In the genomic region with DNA sequence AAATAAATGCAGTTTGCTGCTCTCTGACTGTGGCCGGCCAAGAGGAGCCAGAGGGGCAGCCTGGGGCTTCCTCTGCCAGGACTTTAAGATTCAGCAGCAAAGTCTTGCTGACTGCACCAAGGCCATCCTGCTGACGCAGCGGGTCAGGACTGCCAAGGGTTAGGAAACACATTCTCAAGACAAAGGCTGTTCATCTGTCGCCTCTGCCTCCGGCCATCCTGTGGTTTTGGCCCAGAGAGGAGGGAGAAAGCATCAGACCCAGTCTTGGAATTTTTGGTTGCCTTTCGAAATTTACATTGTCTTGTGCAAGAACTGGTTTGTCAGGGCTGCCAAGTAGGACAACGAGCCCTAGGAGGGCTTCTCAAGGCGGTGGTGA, we compare ENCODE assay signal across 11 cellular contexts. TPM values are rescaled to one million over a fixed set of nuclear protein-coding genes. Genes with fewer than 3 reads are reported as not detected.
A peak's percentile ranks its signal among the peaks of the same experiment; 100 is the strongest.
DNase-seq lines count a peak whose midpoint lies in the region; ATAC-seq and TF ChIP-seq lines count a peak whose summit lies in the region.
"Had no signal": no experiment of that assay in that cellular context is flagged by ENCODE, and none has a peak within 500 bp of the region (broad histone marks: within the 10 kb centered on the region; RNA-seq: fewer than 3 reads in every experiment).

No MANE protein-coding gene starts in this region.

- no peaks in the 10 kb centered on the region for H4K20me1 ChIP-seq in Karpas-422 (ENCODE audit: insufficient read depth, low read depth, low read length)

- H3K27ac ChIP-seq in cingulate gyrus (ENCODE audit: low read depth, low read length), result peak overlapping the region; percentile 76
- peak overlapping the region; percentile 81 to 85 for H3K27ac ChIP-seq in thoracic aorta
- H3K27ac ChIP-seq in Karpas-422 (ENCODE audit: low read length), result no peak overlapping the region

- peaks cover 8% of the 10 kb centered on the region for H3K4me1 Mint-ChIP-seq in progenitor cell of endocrine pancreas (ENCODE audit: low read depth)

- H3K4me2 ChIP-seq in Karpas-422 (ENCODE audit: low read depth, low read length, poor library complexity, severe bottlenecking), result no peak overlapping the region

- TF ChIP-seq CTCF in thoracic aorta (IDR thresholded peaks at IDR 0.05), result no peak
- TF ChIP-seq CTCF in progenitor cell of endocrine pancreas (IDR thresholded peaks at IDR 0.05; ENCODE audit: unreplicated experiment), result no peak

- no peaks in the 10 kb centered on the region for H3K79me2 ChIP-seq in Karpas-422 (ENCODE audit: low read length)

- no peak overlapping the region for H3K27ac Mint-ChIP-seq in progenitor cell of endocrine pancreas
- H3K27ac Mint-ChIP-seq: activated naive CD8-positive, alpha-beta T cell treated with anti-CD3 and anti-CD28 coated beads, Interleukin-2, amount 10 ng/mL, durations not matched to agents 7 days and 5 days had no signal

- DNase-seq in M059J (ENCODE audit: low read depth) (peak; percentile 100), left lobe of liver (ENCODE audit: low spot score) (peak; percentile 67), thoracic aorta (ENCODE audit: low spot score) (peak; percentile 68), Karpas-422 (no peak), progenitor cell of endocrine pancreas (ENCODE audit: low spot score, unreplicated experiment) (no peak), cerebellum (ENCODE audit: low spot score) (no peak)
- DNase-seq in stimulated activated CD4-positive, alpha-beta T cell treated with anti-CD3 and anti-CD28 coated beads, Interleukin-2, amount 100 ng/mL, for 24 hours, result no peak
- DNase-seq: activated naive CD8-positive, alpha-beta T cell treated with anti-CD3 and anti-CD28 coated beads, Interleukin-2, amount 10 ng/mL, durations not matched to agents 7 days and 5 days; NCI-H187; stimulated activated CD4-positive, alpha-beta T cell treated with anti-CD3 and anti-CD28 coated beads, Interleukin-15, amount 100 ng/mL, for 24 hours had no signal

- peaks cover 13% of the 10 kb centered on the region for H3K36me3 Mint-ChIP-seq in progenitor cell of endocrine pancreas (ENCODE audit: insufficient read depth)

- peak overlapping the region; percentile 30 for H3K4me3 ChIP-seq in thoracic aorta
- H3K4me3 ChIP-seq in Karpas-422 (ENCODE audit: low read length), result no peak overlapping the region

- H3K4me1 ChIP-seq in thoracic aorta (ENCODE audit: control insufficient read depth in 1 of 2, low read depth in 2 of 2), result peaks cover 30 to 55% of the 10 kb centered on the region in 2 donors
- no peaks in the 10 kb centered on the region for H3K4me1 ChIP-seq in Karpas-422 (ENCODE audit: low read length)

- H3K9me3 Mint-ChIP-seq in progenitor cell of endocrine pancreas (ENCODE audit: low read depth), result no peaks in the 10 kb centered on the region
- H3K9me3 Mint-ChIP-seq: activated naive CD8-positive, alpha-beta T cell treated with anti-CD3 and anti-CD28 coated beads, Interleukin-2, amount 10 ng/mL, durations not matched to agents 7 days and 5 days had no signal

- H2AFZ ChIP-seq in Karpas-422 (ENCODE audit: low read length), result no peak overlapping the region

- H3K27me3 Mint-ChIP-seq in progenitor cell of endocrine pancreas, result no peaks in the 10 kb centered on the region
- H3K27me3 Mint-ChIP-seq: activated naive CD8-positive, alpha-beta T cell treated with anti-CD3 and anti-CD28 coated beads, Interleukin-2, amount 10 ng/mL, durations not matched to agents 7 days and 5 days had no signal

- peaks cover 5% of the 10 kb centered on the region for H3K36me3 ChIP-seq in thoracic aorta
- H3K36me3 ChIP-seq in Karpas-422 (ENCODE audit: insufficient read depth, low read length), result no peaks in the 10 kb centered on the region

- no peak overlapping the region for H3K9ac ChIP-seq in Karpas-422 (ENCODE audit: low read length)

- H3K4me3 Mint-ChIP-seq in progenitor cell of endocrine pancreas (ENCODE audit: low read depth), result no peak overlapping the region
- H3K4me3 Mint-ChIP-seq: activated naive CD8-positive, alpha-beta T cell treated with anti-CD3 and anti-CD28 coated beads, Interleukin-2, amount 10 ng/mL, durations not matched to agents 7 days and 5 days had no signal

- H3K9me3 ChIP-seq in thoracic aorta, result no peaks in the 10 kb centered on the region
- no peaks in the 10 kb centered on the region for H3K9me3 ChIP-seq in Karpas-422 (ENCODE audit: low read length)

- ATAC-seq in left lobe of liver (peak; percentile 39), thoracic aorta (ENCODE audit: insufficient number of reproducible peaks, low FRiP score, low read depth) (peak; percentile 25)

- H3K27me3 ChIP-seq in thoracic aorta (replicated peaks; ENCODE audit: insufficient read depth) (no peaks in the 10 kb centered on the region), Karpas-422 (ENCODE audit: low read length) (no peaks in the 10 kb centered on the region)

- H3K9me2 ChIP-seq in Karpas-422 (replicated peaks; ENCODE audit: insufficient read depth, low read length), result no peaks in the 10 kb centered on the region

RNA-seq across cellular contexts. Expression of gene RHO, which starts 42.8 kb away (rescaled TPM):
- total RNA-seq in M059J (2014; rRNA removed; shearing (Covaris generic)), result 0.05 TPM in 1 of 2 replicates, not detected in the other
- not detected for total RNA-seq in left lobe of liver
- total RNA-seq in thoracic aorta, result not detected
- total RNA-seq in Karpas-422 (2014; rRNA removed; shearing (Covaris generic); ENCODE audit: low replicate concordance), result not detected in 2 replicates
- 0.10 TPM in 1 of 2 replicates, not detected in the other for total RNA-seq in progenitor cell of endocrine pancreas
- not detected for total RNA-seq in cerebellum
- total RNA-seq: activated naive CD8-positive, alpha-beta T cell treated with anti-CD3 and anti-CD28 coated beads, Interleukin-2, amount 10 ng/mL, durations not matched to agents 7 days and 5 days had no signal

RNA-seq across cellular contexts. Expression of gene IFT122, which starts 45.6 kb away (rescaled TPM):
- total RNA-seq in M059J (2014; rRNA removed; shearing (Covaris generic)), result 8.5 and 14.7 TPM in 2 replicates
- total RNA-seq in left lobe of liver (11.0 TPM), thoracic aorta (10 to 100 TPM; 50.1 to 61.9 TPM), progenitor cell of endocrine pancreas (69.6 and 75.6 TPM in 2 replicates), cerebellum (33.6 TPM)
- 4.7 and 6.6 TPM in 2 replicates for total RNA-seq in Karpas-422 (2014; rRNA removed; shearing (Covaris generic); ENCODE audit: low replicate concordance)

RNA-seq across cellular contexts. Expression of gene MBD4, which starts 45.9 kb away (rescaled TPM):
- total RNA-seq in M059J (2014; rRNA removed; shearing (Covaris generic)), result 43.2 and 48.2 TPM in 2 replicates
- total RNA-seq in left lobe of liver (16.5 TPM), thoracic aorta (10 to 100 TPM; 23.0 to 32.5 TPM), progenitor cell of endocrine pancreas (32.5 and 37.1 TPM in 2 replicates), cerebellum (19.5 TPM)
- 51.9 and 130 TPM in 2 replicates for total RNA-seq in Karpas-422 (2014; rRNA removed; shearing (Covaris generic); ENCODE audit: low replicate concordance)

RNA-seq across cellular contexts. Expression of gene EFCAB12, which starts 57.2 kb away (rescaled TPM):
- not detected in 2 replicates for total RNA-seq in M059J (2014; rRNA removed; shearing (Covaris generic))
- total RNA-seq in left lobe of liver, result 0.40 TPM
- under 1 TPM in 1 of 2 donors, not detected in 1; 0.68 TPM for total RNA-seq in thoracic aorta
- 0.04 TPM in 1 of 2 replicates, not detected in the other for total RNA-seq in Karpas-422 (2014; rRNA removed; shearing (Covaris generic); ENCODE audit: low replicate concordance)
- 6.6 and 6.8 TPM in 2 replicates for total RNA-seq in progenitor cell of endocrine pancreas
- total RNA-seq in cerebellum, result 1.3 TPM

RNA-seq across cellular contexts. Expression of gene H1-8, which starts 57.3 kb away (rescaled TPM):
- total RNA-seq in M059J (2014; rRNA removed; shearing (Covaris generic)), result not detected in 2 replicates
- total RNA-seq in left lobe of liver, result not detected
- total RNA-seq in thoracic aorta, result not detected
- total RNA-seq in Karpas-422 (2014; rRNA removed; shearing (Covaris generic); ENCODE audit: low replicate concordance), result not detected in 2 replicates
- total RNA-seq in progenitor cell of endocrine pancreas, result not detected in 2 replicates
- total RNA-seq in cerebellum, result not detected
- total RNA-seq: activated naive CD8-positive, alpha-beta T cell treated with anti-CD3 and anti-CD28 coated beads, Interleukin-2, amount 10 ng/mL, durations not matched to agents 7 days and 5 days had no signal

Comparison
In these comparisons a context has a peak if more than half of its experiments do, and no peak if none do; other contexts are left out.
1. DNase-seq: peak in M059J (single experiment), left lobe of liver (single experiment) and thoracic aorta (single experiment); none in Karpas-422 (single experiment), progenitor cell of endocrine pancreas (single experiment), stimulated activated CD4-positive, alpha-beta T cell treated with anti-CD3 and anti-CD28 coated beads, Interleukin-2, amount 100 ng/mL, for 24 hours (0 of 2) and cerebellum (single experiment).